ENCODE assay signal across 25 cellular contexts in genomic region chr3:135172191-135172869, GRCh38.
DNase-seq lines count a peak whose midpoint lies in the region; ATAC-seq lines count a peak whose summit lies in the region.
"Had no signal": no experiment of that assay in that cellular context is flagged by ENCODE, and none has a peak within 500 bp of the region (broad histone marks: within the 10 kb centered on the region; RNA-seq: fewer than 3 reads in every experiment).

No MANE protein-coding gene starts in this region.

- H3K4me3 Mint-ChIP-seq in activated T-helper 2 cell treated with anti-CD3 and anti-CD28 coated beads, Interferon-gamma antibody, Interleukin-2, Interleukin-4, amounts not matched to agents 10 μg/mL and 5 μg/mL and 100 μg/mL, durations not matched to agents 14 hours and 24 hours and 36 hours (ENCODE audit: low read depth) = no peak overlapping the region
- H3K4me3 Mint-ChIP-seq: CD14-positive monocyte had no signal

- no peaks in the 10 kb centered on the region for H3K27me3 Mint-ChIP-seq in activated T-helper 2 cell treated with anti-CD3 and anti-CD28 coated beads, Interferon-gamma antibody, Interleukin-2, Interleukin-4, amounts not matched to agents 10 μg/mL and 5 μg/mL and 100 μg/mL, durations not matched to agents 14 hours and 24 hours and 36 hours (ENCODE audit: low read depth)

- H3K27ac Mint-ChIP-seq in activated T-helper 2 cell treated with anti-CD3 and anti-CD28 coated beads, Interferon-gamma antibody, Interleukin-2, Interleukin-4, amounts not matched to agents 10 μg/mL and 5 μg/mL and 100 μg/mL, durations not matched to agents 14 hours and 24 hours and 36 hours = no peak overlapping the region
- H3K27ac Mint-ChIP-seq: CD14-positive monocyte had no signal

- DNase-seq in NCI-H748 (lab: John Stamatoyannopoulos, UW; ENCODE audit: unreplicated experiment) = peak; percentile 13
- DNase-seq in NCI-H748 treated with DMSO at 0.1 percent for 48 hours (lab: John Stamatoyannopoulos, UW) = no peak
- DNase-seq in NCI-H2171 treated with DMSO at 0.1 percent for 48 hours (lab: John Stamatoyannopoulos, UW) = peak; percentile 28
- DNase-seq in cerebellum (ENCODE audit: low spot score) = peak; percentile 33
- no peak for DNase-seq in stimulated activated naive CD4-positive, alpha-beta T cell treated with Interleukin-2 at 50 U/mL for 16 hours (lab: John Stamatoyannopoulos, UW)
- no peak for DNase-seq in activated T-helper 2 cell treated with anti-CD3 and anti-CD28 coated beads, Interferon-gamma antibody, Interleukin-2, Interleukin-4, amounts not matched to agents 10 μg/mL and 5 μg/mL and 100 μg/mL, durations not matched to agents 14 hours and 24 hours and 36 hours (ENCODE audit: low spot score)
- DNase-seq: 8988T, ACHN, BE2C, DMS153, DND-41, HCEC 1CT, KBM-7, MG63, NCI-H1105 treated with DMSO at 0.1 percent for 48 hours, NCI-H146, NCI-H1930, NCI-H345, NCI-H510A treated with DMSO at 0.1 percent for 48 hours, NCI-H82, Right ventricle myocardium superior, RPMI8226 had no signal

- H3K9me3 Mint-ChIP-seq in activated T-helper 2 cell treated with anti-CD3 and anti-CD28 coated beads, Interferon-gamma antibody, Interleukin-2, Interleukin-4, amounts not matched to agents 10 μg/mL and 5 μg/mL and 100 μg/mL, durations not matched to agents 14 hours and 24 hours and 36 hours = no peaks in the 10 kb centered on the region

- ATAC-seq in HG03460 (IDR thresholded peaks at IDR 0.05; ENCODE audit: unreplicated experiment) (no peak), HG02938 (IDR thresholded peaks at IDR 0.05; ENCODE audit: unreplicated experiment) (no peak)

- intact Hi-C loops in activated T-helper 2 cell treated with anti-CD3 and anti-CD28 coated beads, Interferon-gamma antibody, Interleukin-2, Interleukin-4, amounts not matched to agents 10 μg/mL and 5 μg/mL and 100 μg/mL, durations not matched to agents 14 hours and 24 hours and 36 hours (cut with micrococcal nuclease) = no loop called here

- H3K36me3 Mint-ChIP-seq in activated T-helper 2 cell treated with anti-CD3 and anti-CD28 coated beads, Interferon-gamma antibody, Interleukin-2, Interleukin-4, amounts not matched to agents 10 μg/mL and 5 μg/mL and 100 μg/mL, durations not matched to agents 14 hours and 24 hours and 36 hours (ENCODE audit: low read depth) = no peaks in the 10 kb centered on the region
- H3K36me3 Mint-ChIP-seq: CD14-positive monocyte had no signal

- no peaks in the 10 kb centered on the region for H3K4me1 Mint-ChIP-seq in activated T-helper 2 cell treated with anti-CD3 and anti-CD28 coated beads, Interferon-gamma antibody, Interleukin-2, Interleukin-4, amounts not matched to agents 10 μg/mL and 5 μg/mL and 100 μg/mL, durations not matched to agents 14 hours and 24 hours and 36 hours (ENCODE audit: low read depth)
- H3K4me1 Mint-ChIP-seq: CD14-positive monocyte had no signal

Comparison
In these comparisons a context has a peak if more than half of its experiments do, and no peak if none do; other contexts are left out.
1. DNase-seq: peak in NCI-H748 (single experiment), NCI-H2171 treated with DMSO at 0.1 percent for 48 hours (single experiment) and cerebellum (single experiment); none in NCI-H748 treated with DMSO at 0.1 percent for 48 hours (single experiment), stimulated activated naive CD4-positive, alpha-beta T cell treated with Interleukin-2 at 50 U/mL for 16 hours (single experiment) and activated T-helper 2 cell treated with anti-CD3 and anti-CD28 coated beads, Interferon-gamma antibody, Interleukin-2, Interleukin-4, amounts not matched to agents 10 μg/mL and 5 μg/mL and 100 μg/mL, durations not matched to agents 14 hours and 24 hours and 36 hours (single experiment).